ENCODE assay signal across 16 cellular contexts in the genomic region with DNA sequence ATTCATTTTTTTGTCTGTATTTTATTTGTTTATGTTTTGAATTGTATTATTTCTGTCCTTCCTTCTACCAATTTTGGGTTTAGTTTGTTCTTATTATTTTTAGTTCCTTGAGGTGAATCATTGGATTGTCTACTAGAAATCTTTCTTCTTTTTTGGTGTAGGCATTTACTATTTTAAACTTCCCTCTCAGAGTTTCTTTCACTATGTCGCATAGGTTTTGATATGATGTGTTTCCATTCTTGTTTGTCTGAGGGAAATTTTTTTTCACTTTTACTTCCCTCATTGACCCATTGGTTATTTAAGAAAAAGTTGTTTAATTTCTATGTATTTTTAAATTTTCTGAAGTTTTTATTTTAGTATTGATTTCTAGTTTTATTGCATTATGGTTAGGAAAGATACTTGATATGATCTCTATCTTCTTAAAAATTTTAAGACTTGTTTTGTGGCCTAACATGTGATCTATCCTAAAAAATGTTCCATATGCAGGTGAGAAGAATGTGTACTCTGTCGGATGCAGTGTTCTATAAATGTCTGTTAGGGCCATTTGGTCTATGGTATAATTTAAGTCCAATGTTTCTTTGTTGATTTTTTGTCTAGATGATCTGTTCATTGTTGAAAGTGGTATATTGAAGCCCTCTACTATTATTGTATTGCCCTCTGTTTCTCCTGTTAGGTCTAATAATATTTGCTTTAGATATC.
A peak's percentile ranks its signal among the peaks of the same experiment; 100 is the strongest.
DNase-seq lines count a peak whose midpoint lies in the region; ATAC-seq, FAIRE-seq and TF ChIP-seq lines count a peak whose summit lies in the region.
"Had no signal": no experiment of that assay in that cellular context is flagged by ENCODE, and none has a peak within 500 bp of the region (broad histone marks: within the 10 kb centered on the region; RNA-seq: fewer than 3 reads in every experiment).

No MANE protein-coding gene starts in this region.

- no peak for TF ChIP-seq POLR2A in GM12892 (IDR thresholded peaks at IDR 0.05; ENCODE audit: low read depth, low read length)

- no peaks in the 10 kb centered on the region for H3K4me1 ChIP-seq in CD8-positive, alpha-beta memory T cell (ENCODE audit: insufficient read depth, low read length)
- H3K4me1 ChIP-seq: esophagus squamous epithelium had no signal

- H3K27ac ChIP-seq in CD8-positive, alpha-beta memory T cell (ENCODE audit: low read depth, low read length): no peak overlapping the region
- H3K27ac ChIP-seq: esophagus squamous epithelium had no signal

- peaks cover 22 to 43% (median 33%) of the 10 kb centered on the region in 3 donors for H3K4me1 Mint-ChIP-seq in IgD-negative memory B cell
- peaks cover 28 to 56% (median 34%) of the 10 kb centered on the region in 3 donors for H3K4me1 Mint-ChIP-seq in CD8-positive, alpha-beta memory T cell

- ATAC-seq in GM19467 (IDR thresholded peaks at IDR 0.05; ENCODE audit: unreplicated experiment) (peak; percentile 49), HG02938 (IDR thresholded peaks at IDR 0.05; ENCODE audit: unreplicated experiment) (peak; percentile 75)
- ATAC-seq: naive thymus-derived CD4-positive, alpha-beta T cell; stimulated activated naive CD8-positive, alpha-beta T cell treated with anti-CD3 and anti-CD28 coated beads, Interleukin-15, Interleukin-2, amounts not matched to agents 100 U/mL and 50 U/mL, for 24 hours had no signal

- H3K9me3 Mint-ChIP-seq in IgD-negative memory B cell: peaks cover 0 to 8% (median 0%) of the 10 kb centered on the region in 3 donors
- H3K9me3 Mint-ChIP-seq in CD8-positive, alpha-beta memory T cell: peaks cover 2 to 19% (median 15%) of the 10 kb centered on the region in 5 donors
- H3K9me3 Mint-ChIP-seq: T-helper 1 cell treated with Interleukin-12 subunit alpha and Interleukin-12 subunit beta and Interleukin-4 antibody, amounts not matched to agents 30 μg/mL and 1 μg/mL, for 36 hours had no signal

- peaks cover 7% of the 10 kb centered on the region for H3K36me3 Mint-ChIP-seq in IgD-negative memory B cell
- H3K36me3 Mint-ChIP-seq in CD8-positive, alpha-beta memory T cell: peaks cover 0 to 14% (median 4%) of the 10 kb centered on the region in 3 donors
- H3K36me3 Mint-ChIP-seq: naive thymus-derived CD4-positive, alpha-beta T cell had no signal

- peak; percentile 30 for FAIRE-seq in GM12892 (lab: Jason Lieb, UNC)
- FAIRE-seq: bronchial epithelial cell had no signal

- H3K27ac Mint-ChIP-seq in IgD-negative memory B cell: peak overlapping the region; percentile 34 to 92 (median 86)
- H3K27ac Mint-ChIP-seq in CD8-positive, alpha-beta memory T cell: peak overlapping the region in 3 of 8 donors; percentile 9 to 74 (median 32)
- H3K27ac Mint-ChIP-seq: naive thymus-derived CD4-positive, alpha-beta T cell; T-helper 1 cell treated with Interleukin-12 subunit alpha and Interleukin-12 subunit beta and Interleukin-4 antibody, amounts not matched to agents 30 μg/mL and 1 μg/mL, for 36 hours had no signal

- H3K9me3 ChIP-seq in CD8-positive, alpha-beta memory T cell (ENCODE audit: low read length): peaks cover 5% of the 10 kb centered on the region

- H3K4me3 Mint-ChIP-seq in IgD-negative memory B cell: peak overlapping the region in 2 of 4 donors; percentile 24 to 82
- peak overlapping the region in 2 of 7 donors; percentile 8 to 9 for H3K4me3 Mint-ChIP-seq in CD8-positive, alpha-beta memory T cell
- H3K4me3 Mint-ChIP-seq: naive thymus-derived CD4-positive, alpha-beta T cell; T-helper 1 cell treated with Interleukin-12 subunit alpha and Interleukin-12 subunit beta and Interleukin-4 antibody, amounts not matched to agents 30 μg/mL and 1 μg/mL, for 36 hours had no signal

- POLR2A ChIA-PET in CD8-positive, alpha-beta memory T cell (lab: Charles Lee): no interaction called here

- DNase-seq in GM12892 (ENCODE audit: insufficient read length): no peak
- DNase-seq in retina: no peak
- DNase-seq in NCI-H1417 treated with DMSO at 0.1 percent for 48 hours (lab: John Stamatoyannopoulos, UW): no peak
- no peak for DNase-seq in NCI-H524 treated with DMSO at 0.1 percent for 48 hours (lab: John Stamatoyannopoulos, UW)
- no peak for DNase-seq in CD8-positive, alpha-beta memory T cell
- DNase-seq: activated T-cell treated with anti-CD3 and anti-CD28 coated beads for 4 hours; esophagus squamous epithelium; GDM1; naive thymus-derived CD4-positive, alpha-beta T cell; stimulated activated naive CD8-positive, alpha-beta T cell treated with anti-CD3 and anti-CD28 coated beads, Interleukin-15, Interleukin-2, amounts not matched to agents 100 U/mL and 50 U/mL, for 24 hours had no signal

- no peaks in the 10 kb centered on the region for H3K27me3 ChIP-seq in CD8-positive, alpha-beta memory T cell (ENCODE audit: insufficient read depth, low read length, poor library complexity, severe bottlenecking)
- H3K27me3 ChIP-seq: esophagus squamous epithelium had no signal

- CTCF ChIA-PET in CD8-positive, alpha-beta memory T cell (lab: Charles Lee): no interaction called here

- no peaks in the 10 kb centered on the region for H3K36me3 ChIP-seq in CD8-positive, alpha-beta memory T cell (ENCODE audit: insufficient read depth, low read length)
- H3K36me3 ChIP-seq: esophagus squamous epithelium had no signal

- H3K4me3 ChIP-seq in CD8-positive, alpha-beta memory T cell (ENCODE audit: low read length): no peak overlapping the region
- H3K4me3 ChIP-seq: esophagus squamous epithelium, smooth muscle cell had no signal

- no peaks in the 10 kb centered on the region for H3K27me3 Mint-ChIP-seq in IgD-negative memory B cell
- H3K27me3 Mint-ChIP-seq in CD8-positive, alpha-beta memory T cell: peaks cover 0 to 3% of the 10 kb centered on the region in 2 donors
